20 cellular contexts compared by ENCODE assay signal in genomic region chr6:71392286-71392685, GRCh38.
"Had no signal": no experiment of that assay in that cellular context is flagged by ENCODE, and none has a peak within 500 bp of the region (broad histone marks: within the 10 kb centered on the region; RNA-seq: fewer than 3 reads in every experiment).

No MANE protein-coding gene starts in this region.

- H3K4me3 ChIP-seq: esophagus squamous epithelium, right atrium auricular region, suprapubic skin had no signal

- H3K9me3 ChIP-seq: esophagus squamous epithelium, right atrium auricular region, suprapubic skin had no signal

- H3K36me3 ChIP-seq: esophagus squamous epithelium, suprapubic skin had no signal

- H3K27me3 ChIP-seq: esophagus squamous epithelium, foreskin keratinocyte, right atrium auricular region, suprapubic skin had no signal

- DNase-seq: activated CD4-positive, alpha-beta T cell treated with anti-CD3 and anti-CD28 coated beads, Interleukin-2, amount 10 ng/mL, durations not matched to agents 24 days and 14 days; activated CD8-positive, alpha-beta memory T cell treated with anti-CD3 and anti-CD28 coated beads, Interleukin-2, amount 50 U/mL, for 4 hours; activated CD8-positive, alpha-beta T cell treated with anti-CD3 and anti-CD28 coated beads, Interleukin-2, amount 10 ng/mL, durations not matched to agents 7 days and 5 days; activated naive CD8-positive, alpha-beta T cell treated with anti-CD3 and anti-CD28 coated beads for 36 hours; activated T-cell treated with anti-CD3 and anti-CD28 coated beads, Interleukin-2, amount 50 U/mL, for 48 hours; cortex of kidney; effector CD4-positive, alpha-beta T cell; esophagus squamous epithelium; foreskin keratinocyte; left colon; nucleus accumbens; small intestine; stimulated activated CD4-positive, alpha-beta T cell treated with anti-CD3 and anti-CD28 coated beads, Interleukin-4, amount 100 ng/mL, for 4 hours; stimulated activated CD8-positive, alpha-beta memory T cell treated with anti-CD3 and anti-CD28 coated beads, Interleukin-4, amount 100 ng/mL, for 48 hours; stimulated activated naive CD4-positive, alpha-beta T cell treated with Interleukin-2 at 50 U/mL for 16 hours; T-helper 17 cell had no signal

- FAIRE-seq: small intestine had no signal

- ATAC-seq: activated CD8-positive, alpha-beta T cell treated with anti-CD3 and anti-CD28 coated beads, Interleukin-2, amount 10 ng/mL, durations not matched to agents 7 days and 5 days; foreskin keratinocyte; left colon; natural killer cell treated with Interleukin-12 subunit alpha and Interleukin-12 subunit beta and Interleukin-15 and Interleukin-18, amount 100 ng/mL, for 72 hours; T-helper 17 cell; WTC11 had no signal

- H3K27ac ChIP-seq: foreskin keratinocyte had no signal
